ENCODE assay signal across 12 cellular contexts in genomic region chr5:173454381-173454763, GRCh38.
DNase-seq lines count a peak whose midpoint lies in the region; ATAC-seq and TF ChIP-seq lines count a peak whose summit lies in the region.
"Had no signal": no experiment of that assay in that cellular context is flagged by ENCODE, and none has a peak within 500 bp of the region (broad histone marks: within the 10 kb centered on the region; RNA-seq: fewer than 3 reads in every experiment).

No MANE protein-coding gene starts in this region.

- no peaks in the 10 kb centered on the region for H3K9me3 ChIP-seq in tibial artery

- peaks cover 25% of the 10 kb centered on the region for H3K4me1 ChIP-seq in foreskin keratinocyte
- peaks cover 0 to 48% (median 20%) of the 10 kb centered on the region in 4 donors for H3K4me1 ChIP-seq in tibial artery

- H3K36me3 ChIP-seq in tibial artery = no peaks in the 10 kb centered on the region

- intact Hi-C loops in tibial artery (cut with DNase I; ENCODE audit: low total_unique reads) = no loop called here

- H3K27me3 ChIP-seq in foreskin keratinocyte = no peaks in the 10 kb centered on the region
- H3K27me3 ChIP-seq in tibial artery = no peaks in the 10 kb centered on the region

- ATAC-seq in foreskin keratinocyte = peak; percentile 1
- ATAC-seq in HG02623 (IDR thresholded peaks at IDR 0.05; ENCODE audit: unreplicated experiment) = no peak
- ATAC-seq: T-helper 17 cell had no signal

- TF ChIP-seq CTCF in foreskin keratinocyte (conservative IDR thresholded peaks at IDR 0.05) = no peak
- TF ChIP-seq CTCF in tibial artery (IDR thresholded peaks at IDR 0.05) = no peak

- H3K4me3 ChIP-seq in tibial artery = no peak overlapping the region

- DNase-seq in NOMO-1 treated with DMSO at 0.1 percent for 48 hours (lab: John Stamatoyannopoulos, UW; ENCODE audit: unreplicated experiment) (peak; percentile 11), NOMO-1 treated with dmso at 0.1 percent for 144 hours (lab: John Stamatoyannopoulos, UW; ENCODE audit: unreplicated experiment) (no peak), T1000 (lab: John Stamatoyannopoulos, UW) (peak; percentile 39), foreskin keratinocyte (peak in 1 of 2 donors; percentile 64), tibial artery (no peak), ecto neural progenitor cell (ENCODE audit: low spot score) (no peak), T-helper 9 cell (no peak)
- DNase-seq: 8988T, activated T-cell treated with anti-CD3 and anti-CD28 coated beads for 4 hours, NCI-H2227 treated with DMSO at 0.1 percent for 48 hours, T-helper 17 cell had no signal

- H3K27ac ChIP-seq in foreskin keratinocyte = peak overlapping the region; percentile 75
- peak overlapping the region; percentile 54 to 56 for H3K27ac ChIP-seq in tibial artery

Comparison
In these comparisons a context has a peak if more than half of its experiments do, and no peak if none do; other contexts are left out.
1. DNase-seq: peak in NOMO-1 treated with DMSO at 0.1 percent for 48 hours (single experiment) and T1000 (single experiment); none in NOMO-1 treated with dmso at 0.1 percent for 144 hours (single experiment), tibial artery (0 of 2), ecto neural progenitor cell (single experiment) and T-helper 9 cell (single experiment).